25 cellular contexts compared by ENCODE assay signal in genomic region chr17:79070266-79070880, GRCh38. TPM values are rescaled to one million over a fixed set of nuclear protein-coding genes. Genes with fewer than 3 reads are reported as not detected.
"Had no signal": no experiment of that assay in that cellular context is flagged by ENCODE, and none has a peak within 500 bp of the region (broad histone marks: within the 10 kb centered on the region; RNA-seq: fewer than 3 reads in every experiment).

No MANE protein-coding gene starts in this region.

- DNase-seq: activated B cell treated with CpG ODN at 0.5 μM for 24 hours; activated CD4-positive, alpha-beta T cell treated with anti-CD3 and anti-CD28 coated beads, Interleukin-2, amount 50 U/mL, for 1 hour; activated CD8-positive, alpha-beta T cell treated with anti-CD3 and anti-CD28 coated beads for 36 hours; activated naive CD4-positive, alpha-beta T cell; activated T-cell treated with anti-CD3 and anti-CD28 coated beads, Interleukin-2, amount 50 U/mL, for 4 hours; dermis blood vessel endothelial cell; effector CD4-positive, alpha-beta T cell; foreskin melanocyte; heart right ventricle; retina; stimulated activated CD4-positive, alpha-beta T cell treated with anti-CD3 and anti-CD28 coated beads, Interleukin-15, amount 100 ng/mL, for 24 hours; stimulated activated CD4-positive, alpha-beta T cell treated with anti-CD3 and anti-CD28 coated beads, Interleukin-2, amount 100 ng/mL, for 24 hours; stimulated activated naive CD4-positive, alpha-beta T cell had no signal

- H3K4me3 Mint-ChIP-seq: activated B cell treated with CpG ODN at 0.5 μM for 24 hours; activated CD8-positive, alpha-beta T cell treated with anti-CD3 and anti-CD28 coated beads for 36 hours; activated T-cell treated with anti-CD3 and anti-CD28 coated beads, Interleukin-2, amount 50 U/mL, for 4 hours; activated T-helper 17 cell treated with anti-CD3 and anti-CD28 coated beads, Interleukin-2, amount 50 U/mL, for 72 hours; central memory CD8-positive, alpha-beta T cell; memory B cell had no signal

- H3K36me3 ChIP-seq: esophagus muscularis mucosa, heart right ventricle, neutrophil, ovary, prostate gland, suprapubic skin, tibial nerve had no signal

- H3K27ac Mint-ChIP-seq: activated B cell treated with CpG ODN at 0.5 μM for 24 hours; activated CD8-positive, alpha-beta T cell treated with anti-CD3 and anti-CD28 coated beads for 36 hours; activated T-helper 17 cell treated with anti-CD3 and anti-CD28 coated beads, Interleukin-2, amount 50 U/mL, for 72 hours; memory B cell; nephron had no signal

- H3K9me3 ChIP-seq: esophagus muscularis mucosa, heart right ventricle, neutrophil, ovary, prostate gland, suprapubic skin, tibial nerve had no signal

- H3K4me2 ChIP-seq: smooth muscle cell had no signal

- ATAC-seq: activated CD8-positive, alpha-beta T cell treated with anti-CD3 and anti-CD28 coated beads for 36 hours; activated T-cell treated with anti-CD3 and anti-CD28 coated beads, Interleukin-2, amount 50 U/mL, for 4 hours; activated T-helper 17 cell treated with anti-CD3 and anti-CD28 coated beads, Interleukin-2, amount 50 U/mL, for 72 hours; heart right ventricle had no signal

- H3K9me3 Mint-ChIP-seq: activated B cell treated with CpG ODN at 0.5 μM for 24 hours; activated CD8-positive, alpha-beta T cell treated with anti-CD3 and anti-CD28 coated beads for 36 hours; activated T-cell treated with anti-CD3 and anti-CD28 coated beads, Interleukin-2, amount 50 U/mL, for 4 hours; activated T-helper 17 cell treated with anti-CD3 and anti-CD28 coated beads, Interleukin-2, amount 50 U/mL, for 72 hours; central memory CD8-positive, alpha-beta T cell; memory B cell; nephron had no signal

- H3K27me3 ChIP-seq: esophagus muscularis mucosa, heart right ventricle, ovary, suprapubic skin, tibial nerve had no signal

- H3K27ac ChIP-seq: esophagus muscularis mucosa, heart right ventricle, neutrophil, ovary, prostate gland, suprapubic skin, tibial nerve had no signal

- H3K4me3 ChIP-seq: esophagus muscularis mucosa, heart right ventricle, ovary, prostate gland, smooth muscle cell, suprapubic skin, tibial nerve had no signal

- H3K27me3 Mint-ChIP-seq: activated CD8-positive, alpha-beta T cell treated with anti-CD3 and anti-CD28 coated beads for 36 hours; activated T-helper 17 cell treated with anti-CD3 and anti-CD28 coated beads, Interleukin-2, amount 50 U/mL, for 72 hours; central memory CD8-positive, alpha-beta T cell had no signal

- H3K36me3 Mint-ChIP-seq: memory B cell had no signal

RNA-seq across cellular contexts. Expression of gene C1QTNF1, which starts 46.4 kb away (rescaled TPM):
- total RNA-seq: activated B cell treated with CpG ODN at 0.5 μM for 24 hours; activated T-helper 17 cell treated with anti-CD3 and anti-CD28 coated beads, Interleukin-2, amount 50 U/mL, for 72 hours; T-helper 2 cell treated with Interferon-gamma antibody and Interleukin-4, amounts not matched to agents 100 ng/mL and 5 ng/mL, for 36 hours had no signal
